ENCODE assay signal across 31 cellular contexts in the genomic region with DNA sequence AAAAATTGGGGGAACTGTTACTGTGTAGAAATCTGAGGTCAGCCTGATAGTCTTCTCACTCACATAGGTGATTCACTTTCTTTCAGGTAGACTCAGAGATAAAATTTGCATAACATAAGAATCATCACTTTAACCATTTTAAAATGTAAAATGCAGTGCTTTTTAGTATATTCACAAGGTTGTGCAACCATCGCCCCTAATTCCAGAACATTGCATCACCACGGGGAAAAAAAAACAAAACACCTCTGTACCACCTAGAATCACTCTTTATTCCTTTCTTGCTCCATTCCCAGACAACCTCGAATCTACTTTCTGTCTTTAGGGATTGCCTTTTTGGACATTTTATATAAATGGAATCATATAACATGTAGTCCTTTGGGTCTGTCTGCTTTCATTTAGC. TPM values are rescaled to one million over a fixed set of nuclear protein-coding genes. Genes with fewer than 3 reads are reported as not detected.
DNase-seq lines count a peak whose midpoint lies in the region; ATAC-seq, FAIRE-seq and TF ChIP-seq lines count a peak whose summit lies in the region.
"Had no signal": no experiment of that assay in that cellular context is flagged by ENCODE, and none has a peak within 500 bp of the region (broad histone marks: within the 10 kb centered on the region; RNA-seq: fewer than 3 reads in every experiment).

No MANE protein-coding gene starts in this region.

- POLR2A ChIA-PET in IMR-90 (lab: Charles Lee; ENCODE audit: unreplicated experiment) (no interaction called here), H1 (lab: Charles Lee; ENCODE audit: partially characterized antibody) (interaction anchor here (2.3 kb wide), 1 partner anchor 21 kb away, joined by 7 read pairs; the partner anchor contains the start of gene CHEK1)

- H3K9ac ChIP-seq in IMR-90 (ENCODE audit: low read depth, low read length) (no peak overlapping the region), astrocyte (ENCODE audit: low read length) (no peak overlapping the region), H1 (replicated peaks in 1 of 4; ENCODE audit: extremely low read depth in 1 of 4, low read depth in 3 of 4, low read length in 3 of 4) (no peak overlapping the region), neural progenitor cell (no peak overlapping the region)
- H3K9ac ChIP-seq: BLaER1 had no signal

- H3K9me1 ChIP-seq in IMR-90 (ENCODE audit: insufficient read depth, low read length) = no peaks in the 10 kb centered on the region

- no peak overlapping the region for H3K4me3 ChIP-seq in IMR-90 (ENCODE audit: insufficient read depth, low read depth, low read length)
- no peak overlapping the region for H3K4me3 ChIP-seq in astrocyte (ENCODE audit: insufficient read depth, low read depth, low read length)
- no peak overlapping the region for H3K4me3 ChIP-seq in H1 (ENCODE audit: extremely low read depth in 1 of 4, insufficient read depth in 2 of 4, low read depth in 3 of 4, low read length in 4 of 4)
- H3K4me3 ChIP-seq in neural progenitor cell = no peak overlapping the region
- H3K4me3 ChIP-seq: BLaER1, GM12878 had no signal

- H3K79me2 ChIP-seq in astrocyte (ENCODE audit: insufficient read depth, low read length) (peaks cover 20% of the 10 kb centered on the region), H1 (ENCODE audit: control insufficient read depth in 1 of 2, insufficient read depth in 2 of 2, low read length in 2 of 2) (peaks cover 0 to 36% of the 10 kb centered on the region in 2 experiments; a peak in 2 of 4 replicates), neural progenitor cell (ENCODE audit: low read depth) (peaks cover 62% of the 10 kb centered on the region)

- dilution Hi-C loops in IMR-90 (cut with HindIII; ENCODE audit: low sequenced_read_pairs, unreplicated experiment) = no loop called here

- H3F3A ChIP-seq in neural progenitor cell (ENCODE audit: low read depth) = peaks cover 25% of the 10 kb centered on the region

- H2BK12ac ChIP-seq in H1 (ENCODE audit: low read depth, low read length) = no peak overlapping the region

- H3K23ac ChIP-seq in IMR-90 (ENCODE audit: low read depth, low read length) = no peak overlapping the region
- no peak overlapping the region for H3K23ac ChIP-seq in H1 (ENCODE audit: insufficient read length)

- peaks cover 0 to 8% of the 10 kb centered on the region in 2 experiments; a peak in 1 of 4 replicates for H3K79me1 ChIP-seq in IMR-90 (ENCODE audit: low read depth in 1 of 2, low read length in 2 of 2)
- 0 out of 2 replicates have a peak, but pooled peaks cover 3% of the 10 kb centered on the region for H3K79me1 ChIP-seq in H1 (ENCODE audit: low read depth, low read length)

- H3K4me1 Mint-ChIP-seq in astrocyte (ENCODE audit: low read depth, unreplicated experiment) = no peaks in the 10 kb centered on the region
- no peaks in the 10 kb centered on the region for H3K4me1 Mint-ChIP-seq in neural progenitor cell
- H3K4me1 Mint-ChIP-seq: CD14-positive monocyte had no signal

- H3K18ac ChIP-seq in IMR-90 (ENCODE audit: low read depth, low read length) (no peak overlapping the region), H1 (ENCODE audit: extremely low read depth, low read length) (no peak overlapping the region)

- in situ Hi-C loops in IMR-90 (cut with MboI; ENCODE audit: low sequenced_read_pairs) = no loop called here

- H3K4ac ChIP-seq in IMR-90 (ENCODE audit: low read depth, low read length) (no peak overlapping the region), H1 (replicated peaks; ENCODE audit: insufficient read length, low read depth, low read length) (no peak overlapping the region)

- H3K4me2 ChIP-seq in IMR-90 (ENCODE audit: low read depth, low read length) (no peak overlapping the region), astrocyte (ENCODE audit: low read length) (no peak overlapping the region), H1 (ENCODE audit: insufficient read depth in 1 of 2, low read depth in 2 of 2, low read length in 2 of 2) (no peak overlapping the region), neural progenitor cell (no peak overlapping the region)
- H3K4me2 ChIP-seq: BLaER1 had no signal

- H3K9me3 ChIP-seq in IMR-90 (ENCODE audit: control insufficient read depth, insufficient read depth, low read length) = no peaks in the 10 kb centered on the region
- no peaks in the 10 kb centered on the region for H3K9me3 ChIP-seq in astrocyte (ENCODE audit: insufficient read depth, low read depth, low read length)
- no peaks in the 10 kb centered on the region for H3K9me3 ChIP-seq in H1 (ENCODE audit: insufficient read depth in 2 of 2, low read depth in 1 of 2, low read length in 1 of 2)
- H3K9me3 ChIP-seq in neural progenitor cell (ENCODE audit: low read depth) = no peaks in the 10 kb centered on the region
- H3K9me3 ChIP-seq: BE2C, BLaER1 had no signal

- H3K27me3 ChIP-seq in IMR-90 (ENCODE audit: control insufficient read depth, insufficient read depth, low read length) (no peaks in the 10 kb centered on the region), astrocyte (ENCODE audit: insufficient read depth, low read length) (no peaks in the 10 kb centered on the region), H1 (replicated peaks in 1 of 4; ENCODE audit: control insufficient read depth in 3 of 4, extremely low read depth in 1 of 4, insufficient read depth in 3 of 4, low read length in 3 of 4) (no peaks in the 10 kb centered on the region), neural progenitor cell (no peaks in the 10 kb centered on the region)
- H3K27me3 ChIP-seq: BE2C, BLaER1 had no signal

- WGBS in IMR-90 (ENCODE audit: extremely low coverage in 2 of 2, insufficient read length in 1 of 2), 2 experiments = no CpG with 5 or more reads among the region's 3 CpGs
- WGBS in H1 (ENCODE audit: extremely low coverage in 1 of 2, insufficient coverage in 1 of 2, insufficient read length in 1 of 2, insufficient replicate concordance in 2 of 2, low coverage in 1 of 2, low lambda C conversion rate in 2 of 2, missing lambda C conversion rate in 1 of 2), 2 experiments = 94% methylated on average over 3 of the region's 3 CpGs; no CpG with 5 or more reads in 1 of the 2 experiments

- H3K23me2 ChIP-seq in H1 (ENCODE audit: low read depth, low read length) = no peaks in the 10 kb centered on the region

- H3K9me3 Mint-ChIP-seq in astrocyte (ENCODE audit: unreplicated experiment) = no peaks in the 10 kb centered on the region
- no peaks in the 10 kb centered on the region for H3K9me3 Mint-ChIP-seq in neural progenitor cell
- H3K9me3 Mint-ChIP-seq: CD4-positive, alpha-beta memory T cell; CD8-positive, alpha-beta memory T cell had no signal

- no peak for TF ChIP-seq POLR2A in IMR-90 (IDR thresholded peaks at IDR 0.05; ENCODE audit: low read depth, low read length)
- no peak for TF ChIP-seq POLR2A in H1 (IDR thresholded peaks at IDR 0.05; ENCODE audit: control extremely low read depth in 1 of 2, low read depth in 2 of 2, low read length in 2 of 2)

- H4K91ac ChIP-seq in IMR-90 (ENCODE audit: insufficient read depth, low read depth, low read length) = no peak overlapping the region
- H4K91ac ChIP-seq in H1 (replicated peaks; ENCODE audit: insufficient read length, low read length) = no peak overlapping the region

- TF ChIP-seq RAD21 in IMR-90 (IDR thresholded peaks at IDR 0.05; ENCODE audit: low read length) = no peak
- no peak for TF ChIP-seq RAD21 in H1 (IDR thresholded peaks at IDR 0.05 in 1 of 2, conservative IDR thresholded peaks at IDR 0.05 in 1 of 2; ENCODE audit: low read depth in 2 of 2, low read length in 2 of 2)

- H3K36me3 Mint-ChIP-seq in astrocyte (ENCODE audit: low read depth, unreplicated experiment) (no peaks in the 10 kb centered on the region), neural progenitor cell (peaks cover 41% of the 10 kb centered on the region)
- H3K36me3 Mint-ChIP-seq: CD4-positive, alpha-beta memory T cell; CD8-positive, alpha-beta memory T cell had no signal

- H2BK20ac ChIP-seq in IMR-90 (ENCODE audit: low read depth, low read length) (no peak overlapping the region), H1 (ENCODE audit: low read length) (no peak overlapping the region)

- BruUV-seq in IMR-90 (replicated peaks; lab: Mats Ljungman, UMichigan) = no TSS peak

- peak; percentile 20 for FAIRE-seq in astrocyte (lab: Jason Lieb, UNC)
- no peak for FAIRE-seq in H1 (lab: Jason Lieb, UNC)
- FAIRE-seq: A204.1, GM12878, GM18507 had no signal

- no peak overlapping the region for H4K5ac ChIP-seq in IMR-90 (ENCODE audit: low read depth, low read length)
- H4K5ac ChIP-seq in H1 (ENCODE audit: insufficient read length, low read depth, low read length) = no peak overlapping the region

- H2BK5ac ChIP-seq in IMR-90 (ENCODE audit: low read depth, low read length, poor library complexity, severe bottlenecking) (no peak overlapping the region), H1 (ENCODE audit: low read depth, low read length) (no peak overlapping the region)

- H3K27ac Mint-ChIP-seq in astrocyte (ENCODE audit: unreplicated experiment) (no peak overlapping the region), neural progenitor cell (no peak overlapping the region)
- H3K27ac Mint-ChIP-seq: CD4-positive, alpha-beta memory T cell; CD8-positive, alpha-beta memory T cell had no signal

- H2BK120ac ChIP-seq in IMR-90 (ENCODE audit: low read depth, low read length) = no peak overlapping the region
- H2BK120ac ChIP-seq in H1 (replicated peaks; ENCODE audit: low read depth, low read length) = no peak overlapping the region

- H3K27me3 Mint-ChIP-seq in astrocyte (ENCODE audit: low read depth, unreplicated experiment) = no peaks in the 10 kb centered on the region
- no peaks in the 10 kb centered on the region for H3K27me3 Mint-ChIP-seq in neural progenitor cell (ENCODE audit: insufficient read depth, low read depth)
- H3K27me3 Mint-ChIP-seq: CD4-positive, alpha-beta memory T cell; CD4-positive, CD25-positive, alpha-beta regulatory T cell; CD8-positive, alpha-beta memory T cell had no signal

- TF ChIP-seq EP300 in H1 (IDR thresholded peaks at IDR 0.05; ENCODE audit: borderline replicate concordance in 1 of 2, low read depth in 2 of 2, low read length in 2 of 2) = no peak

- intact Hi-C loops in IMR-90 (cut with micrococcal nuclease) = no loop called here

- no peak for ATAC-seq in IMR-90 (ENCODE audit: low read depth)
- no peak for ATAC-seq in GM18520 (IDR thresholded peaks at IDR 0.05; ENCODE audit: unreplicated experiment)
- ATAC-seq: GM12878 had no signal

- H3K14ac ChIP-seq in IMR-90 (replicated peaks; ENCODE audit: low read depth, low read length) = no peak overlapping the region
- H3K14ac ChIP-seq in H1 (ENCODE audit: insufficient read length) = no peak overlapping the region

- no peak overlapping the region for H3K56ac ChIP-seq in IMR-90 (ENCODE audit: extremely low read depth, insufficient read depth, low read length)
- no peak overlapping the region for H3K56ac ChIP-seq in H1 (replicated peaks; ENCODE audit: insufficient read length, low read depth, low read length)

- CTCF ChIA-PET in IMR-90 (lab: Yijun Ruan, JAX) = no interaction called here
- CTCF ChIA-PET in H1 (lab: Charles Lee; ENCODE audit: partially characterized antibody) = no interaction called here

- no peaks in the 10 kb centered on the region for H3K4me1 ChIP-seq in IMR-90 (ENCODE audit: control insufficient read depth, insufficient read depth, low read length)
- no peaks in the 10 kb centered on the region for H3K4me1 ChIP-seq in astrocyte (ENCODE audit: insufficient read depth, low read length)
- no peaks in the 10 kb centered on the region for H3K4me1 ChIP-seq in H1 (replicated peaks in 1 of 4; ENCODE audit: control insufficient read depth in 3 of 4, insufficient read depth in 4 of 4, low read length in 3 of 4)
- H3K4me1 ChIP-seq in neural progenitor cell = no peaks in the 10 kb centered on the region
- H3K4me1 ChIP-seq: BE2C, BLaER1 had no signal

- TF ChIP-seq CTCF in IMR-90 (conservative IDR thresholded peaks at IDR 0.05; ENCODE audit: low read depth, low read length) (no peak), astrocyte (IDR thresholded peaks at IDR 0.05; ENCODE audit: insufficient read depth, low read depth, low read length) (no peak), H1 (IDR thresholded peaks at IDR 0.05; ENCODE audit: control extremely low read depth in 1 of 3, insufficient read depth in 1 of 3, low read depth in 1 of 3, low read length in 3 of 3) (no peak), neural progenitor cell (IDR thresholded peaks at IDR 0.05) (no peak)

- no peak for DNase-seq in IMR-90
- no peak for DNase-seq in astrocyte (ENCODE audit: low read depth)
- no peak for DNase-seq in H1 (ENCODE audit: low read depth in 1 of 2, low spot score in 2 of 2)
- DNase-seq in neural progenitor cell (ENCODE audit: low spot score) = no peak
- DNase-seq in T-helper 1 cell = no peak
- no peak for DNase-seq in dermis blood vessel endothelial cell
- DNase-seq: 8988T; ACHN; BE2C; C1 segment of cervical spinal cord; CD4-positive, alpha-beta memory T cell; CD4-positive, CD25-positive, alpha-beta regulatory T cell; CD8-positive, alpha-beta memory T cell; COR-L47; DMS 273 treated with DMSO at 0.1 percent for 48 hours; DMS153; DMS53; DMS79; DND-41; EL; GDM1 had no signal

- no peak overlapping the region for H2BK15ac ChIP-seq in IMR-90 (ENCODE audit: low read depth, low read length)
- no peak overlapping the region for H2BK15ac ChIP-seq in H1 (ENCODE audit: low read length)

- no peak overlapping the region for H2AK9ac ChIP-seq in IMR-90 (replicated peaks; ENCODE audit: low read depth, low read length, poor library complexity)

- H2AFZ ChIP-seq in IMR-90 (replicated peaks; ENCODE audit: low read length, poor library complexity) (no peak overlapping the region), astrocyte (ENCODE audit: low read depth, low read length) (no peak overlapping the region), H1 (ENCODE audit: low read length) (no peak overlapping the region), neural progenitor cell (replicated peaks) (no peak overlapping the region)

- H4K20me1 ChIP-seq in IMR-90 (ENCODE audit: insufficient read depth, low read length) (no peaks in the 10 kb centered on the region), astrocyte (ENCODE audit: insufficient read depth, low read length) (peaks cover 4% of the 10 kb centered on the region), H1 (replicated peaks in 1 of 2; ENCODE audit: control insufficient read depth in 1 of 2, insufficient read depth in 2 of 2, low read length in 2 of 2) (peaks cover 0 to 1% of the 10 kb centered on the region in 2 experiments), neural progenitor cell (ENCODE audit: low read depth) (peaks cover 14% of the 10 kb centered on the region)

- H3K4me3 Mint-ChIP-seq in astrocyte (ENCODE audit: unreplicated experiment) (no peak overlapping the region), neural progenitor cell (no peak overlapping the region)
- H3K4me3 Mint-ChIP-seq: CD14-positive monocyte; CD4-positive, alpha-beta memory T cell; CD4-positive, CD25-positive, alpha-beta regulatory T cell; CD8-positive, alpha-beta memory T cell had no signal

- H4K8ac ChIP-seq in IMR-90 (ENCODE audit: low read depth in 2 of 2, low read length in 2 of 2) (no peak overlapping the region), H1 (ENCODE audit: extremely low read depth, insufficient read depth, low read length) (no peak overlapping the region)

- H3K36me3 ChIP-seq in IMR-90 (ENCODE audit: control insufficient read depth, insufficient read depth, low read length) (peaks cover 6% of the 10 kb centered on the region), astrocyte (ENCODE audit: insufficient read depth, low read length) (peaks cover 44% of the 10 kb centered on the region), H1 (ENCODE audit: control insufficient read depth in 2 of 4, insufficient read depth in 4 of 4, low read length in 3 of 4) (peaks cover 13 to 73% (median 44%) of the 10 kb centered on the region in 4 experiments), neural progenitor cell (peaks cover 41% of the 10 kb centered on the region)

- no peak overlapping the region for H2AK5ac ChIP-seq in IMR-90 (ENCODE audit: low read depth, low read length)
- no peak overlapping the region for H2AK5ac ChIP-seq in H1 (ENCODE audit: low read depth, low read length)

- H3K27ac ChIP-seq in IMR-90 (ENCODE audit: insufficient read depth, low read length) (no peak overlapping the region), astrocyte (ENCODE audit: low read depth, low read length) (no peak overlapping the region), H1 (ENCODE audit: low read depth, low read length) (no peak overlapping the region), neural progenitor cell (peak overlapping the region; percentile 3)
- H3K27ac ChIP-seq: BLaER1 had no signal

RNA-seq across cellular contexts. Expression of gene CHEK1, which starts 20.9 kb away (rescaled TPM):
- total RNA-seq in IMR-90 (2012; rRNA removed) (22.6 and 30.3 TPM in 2 replicates), astrocyte (23.0 and 30.3 TPM in 2 replicates), neural progenitor cell (ENCODE audit: low replicate concordance) (104 and 161 TPM in 2 replicates), dermis blood vessel endothelial cell (20.1 and 45.7 TPM in 2 replicates)
- polyA plus RNA-seq in IMR-90 (2012; rRNA removed) (15.9 and 16.0 TPM in 2 replicates), H1 (2011; rRNA removed) (24.1 and 37.7 TPM in 2 replicates)
- polyA plus RNA-seq in IMR-90 (2012; cell fraction: cytosol; rRNA removed) = 2.7 and 6.0 TPM in 2 replicates
- polyA plus RNA-seq in IMR-90 (2012; cell fraction: nucleus; rRNA removed; ENCODE audit: low replicate concordance) = 3.2 and 9.7 TPM in 2 replicates
- 133 and 139 TPM in 2 replicates for total RNA-seq in H1 (2021; fragmentation: NEBNext Ultra II Directional; extraction: Animal tissue kit (Norgen Biotek cat#: 25700))
- 57.4 TPM for polyA plus RNA-seq in H1 (2011; cell fraction: cytosol; rRNA removed)
- polyA plus RNA-seq in H1 (2011; cell fraction: nucleus; rRNA removed) = 20.1 TPM
- 71.0 to 99.0 TPM (median 90.8 TPM) in 4 replicates for polyA plus RNA-seq in H1 (2012, experiment 1 of 2)
- 22.8 TPM for polyA plus RNA-seq in H1 (2012, experiment 2 of 2)
- polyA plus RNA-seq in H1 (2013, experiment 1 of 2) = 58.7 TPM
- 62.3 TPM for polyA plus RNA-seq in H1 (2013, experiment 2 of 2)
- 47.5 and 63.3 TPM in 2 replicates for polyA minus RNA-seq in H1 (2011; rRNA and poly(A)+ RNA removed)
- 42.7 TPM for polyA minus RNA-seq in H1 (2011; cell fraction: cytosol; rRNA and poly(A)+ RNA removed)
- 79.2 TPM for polyA minus RNA-seq in H1 (2011; cell fraction: nucleus; rRNA and poly(A)+ RNA removed)

RNA-seq across cellular contexts. Expression of gene ACRV1, which starts 34.8 kb away (rescaled TPM):
- total RNA-seq in IMR-90 (2012; rRNA removed) = not detected in 2 replicates
- polyA plus RNA-seq in IMR-90 (2012; rRNA removed) = not detected in 2 replicates
- polyA plus RNA-seq in IMR-90 (2012; cell fraction: cytosol; rRNA removed) = not detected in 2 replicates
- polyA plus RNA-seq in IMR-90 (2012; cell fraction: nucleus; rRNA removed; ENCODE audit: low replicate concordance) = not detected in 2 replicates
- total RNA-seq in astrocyte = not detected in 2 replicates
- not detected in 2 replicates for total RNA-seq in H1 (2021; fragmentation: NEBNext Ultra II Directional; extraction: Animal tissue kit (Norgen Biotek cat#: 25700))
- polyA plus RNA-seq in H1 (2011; rRNA removed) = 0.06 TPM in 1 of 2 replicates, not detected in the other
- not detected for polyA plus RNA-seq in H1 (2011; cell fraction: cytosol; rRNA removed)
- 0.19 TPM for polyA plus RNA-seq in H1 (2011; cell fraction: nucleus; rRNA removed)
- 0.23 to 0.40 TPM (median 0.33 TPM) in 4 replicates for polyA plus RNA-seq in H1 (2012, experiment 1 of 2)
- polyA plus RNA-seq in H1 (2012, experiment 2 of 2) = not detected
- not detected for polyA plus RNA-seq in H1 (2013, experiment 1 of 2)
- 0.06 TPM for polyA plus RNA-seq in H1 (2013, experiment 2 of 2)
- 0.06 TPM in 1 of 2 replicates, not detected in the other for polyA minus RNA-seq in H1 (2011; rRNA and poly(A)+ RNA removed)
- not detected for polyA minus RNA-seq in H1 (2011; cell fraction: cytosol; rRNA and poly(A)+ RNA removed)
- polyA minus RNA-seq in H1 (2011; cell fraction: nucleus; rRNA and poly(A)+ RNA removed) = not detected
- 0.47 and 0.56 TPM in 2 replicates for total RNA-seq in neural progenitor cell (ENCODE audit: low replicate concordance)
- not detected in 2 replicates for total RNA-seq in dermis blood vessel endothelial cell
- total RNA-seq: A673; CD4-positive, alpha-beta memory T cell; CD4-positive, CD25-positive, alpha-beta regulatory T cell; CD8-positive, alpha-beta memory T cell; Daoy; G401 had no signal
- polyA plus RNA-seq: AG04450; CD14-positive monocyte; CD4-positive, alpha-beta memory T cell; CD4-positive, CD25-positive, alpha-beta regulatory T cell; CD8-positive, alpha-beta memory T cell had no signal

RNA-seq across cellular contexts. Expression of gene STT3A, which starts 53.2 kb away (rescaled TPM):
- total RNA-seq in IMR-90 (2012; rRNA removed) (346 and 387 TPM in 2 replicates), astrocyte (232 and 258 TPM in 2 replicates), neural progenitor cell (ENCODE audit: low replicate concordance) (111 and 157 TPM in 2 replicates), dermis blood vessel endothelial cell (158 and 204 TPM in 2 replicates)
- polyA plus RNA-seq in IMR-90 (2012; rRNA removed) (180 and 184 TPM in 2 replicates), H1 (2011; rRNA removed) (124 and 211 TPM in 2 replicates)
- 112 and 179 TPM in 2 replicates for polyA plus RNA-seq in IMR-90 (2012; cell fraction: cytosol; rRNA removed)
- 25.4 and 108 TPM in 2 replicates for polyA plus RNA-seq in IMR-90 (2012; cell fraction: nucleus; rRNA removed; ENCODE audit: low replicate concordance)
- total RNA-seq in H1 (2021; fragmentation: NEBNext Ultra II Directional; extraction: Animal tissue kit (Norgen Biotek cat#: 25700)) = 173 and 175 TPM in 2 replicates
- polyA plus RNA-seq in H1 (2011; cell fraction: cytosol; rRNA removed) = 140 TPM
- 141 TPM for polyA plus RNA-seq in H1 (2011; cell fraction: nucleus; rRNA removed)
- 152 to 205 TPM (median 167 TPM) in 4 replicates for polyA plus RNA-seq in H1 (2012, experiment 1 of 2)
- polyA plus RNA-seq in H1 (2012, experiment 2 of 2) = 61.1 TPM
- polyA plus RNA-seq in H1 (2013, experiment 1 of 2) = 234 TPM
- 232 TPM for polyA plus RNA-seq in H1 (2013, experiment 2 of 2)
- polyA minus RNA-seq in H1 (2011; rRNA and poly(A)+ RNA removed) = 907 and 996 TPM in 2 replicates
- polyA minus RNA-seq in H1 (2011; cell fraction: cytosol; rRNA and poly(A)+ RNA removed) = 189 TPM
- polyA minus RNA-seq in H1 (2011; cell fraction: nucleus; rRNA and poly(A)+ RNA removed) = 287 TPM
